In the genomic region with DNA sequence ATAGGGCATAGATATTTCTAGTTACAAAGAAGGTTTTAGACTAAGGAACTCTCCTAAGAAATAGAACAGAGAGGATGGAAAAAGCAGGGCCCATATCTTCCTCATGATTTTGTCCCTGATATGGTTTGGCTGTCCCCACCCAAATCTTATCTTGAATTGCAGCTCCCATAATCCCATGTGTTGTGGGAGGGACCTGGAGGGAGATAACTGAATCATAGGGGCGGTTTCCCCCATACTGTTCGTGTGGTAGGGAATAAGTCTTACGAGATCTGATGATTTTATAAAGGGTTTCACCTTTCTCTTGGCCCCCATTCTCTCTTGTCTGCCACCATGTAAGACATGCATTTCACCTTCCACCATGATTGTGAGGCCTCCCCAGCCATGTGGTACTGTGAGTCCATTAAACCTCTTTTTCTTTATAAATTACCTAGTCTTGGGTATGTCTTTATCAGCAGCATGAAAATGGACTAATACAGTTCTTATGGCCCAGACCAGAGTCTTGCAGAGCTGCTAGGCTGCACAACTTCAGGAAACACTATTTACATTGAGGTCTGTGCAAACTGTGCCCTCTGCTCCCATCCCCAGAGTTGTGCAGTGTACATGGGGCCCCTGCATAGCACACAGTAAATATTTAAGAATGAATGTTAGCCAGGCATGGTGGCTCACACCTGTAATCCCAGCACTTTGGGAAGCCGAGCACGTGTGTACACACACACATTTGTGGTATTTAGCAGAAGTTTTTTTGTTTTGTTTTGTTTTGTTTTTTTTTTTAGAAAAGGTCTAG, we compare ENCODE assay signal across 1 cellular context.
TF ChIP-seq lines count a peak whose summit lies in the region.

No MANE protein-coding gene starts in this region.

TF ChIP-seq in HepG2, 621 proteins besides CTCF, POLR2A, EP300 and RAD21 (continued from another document):
- TF ChIP-seq, protein P1, sequence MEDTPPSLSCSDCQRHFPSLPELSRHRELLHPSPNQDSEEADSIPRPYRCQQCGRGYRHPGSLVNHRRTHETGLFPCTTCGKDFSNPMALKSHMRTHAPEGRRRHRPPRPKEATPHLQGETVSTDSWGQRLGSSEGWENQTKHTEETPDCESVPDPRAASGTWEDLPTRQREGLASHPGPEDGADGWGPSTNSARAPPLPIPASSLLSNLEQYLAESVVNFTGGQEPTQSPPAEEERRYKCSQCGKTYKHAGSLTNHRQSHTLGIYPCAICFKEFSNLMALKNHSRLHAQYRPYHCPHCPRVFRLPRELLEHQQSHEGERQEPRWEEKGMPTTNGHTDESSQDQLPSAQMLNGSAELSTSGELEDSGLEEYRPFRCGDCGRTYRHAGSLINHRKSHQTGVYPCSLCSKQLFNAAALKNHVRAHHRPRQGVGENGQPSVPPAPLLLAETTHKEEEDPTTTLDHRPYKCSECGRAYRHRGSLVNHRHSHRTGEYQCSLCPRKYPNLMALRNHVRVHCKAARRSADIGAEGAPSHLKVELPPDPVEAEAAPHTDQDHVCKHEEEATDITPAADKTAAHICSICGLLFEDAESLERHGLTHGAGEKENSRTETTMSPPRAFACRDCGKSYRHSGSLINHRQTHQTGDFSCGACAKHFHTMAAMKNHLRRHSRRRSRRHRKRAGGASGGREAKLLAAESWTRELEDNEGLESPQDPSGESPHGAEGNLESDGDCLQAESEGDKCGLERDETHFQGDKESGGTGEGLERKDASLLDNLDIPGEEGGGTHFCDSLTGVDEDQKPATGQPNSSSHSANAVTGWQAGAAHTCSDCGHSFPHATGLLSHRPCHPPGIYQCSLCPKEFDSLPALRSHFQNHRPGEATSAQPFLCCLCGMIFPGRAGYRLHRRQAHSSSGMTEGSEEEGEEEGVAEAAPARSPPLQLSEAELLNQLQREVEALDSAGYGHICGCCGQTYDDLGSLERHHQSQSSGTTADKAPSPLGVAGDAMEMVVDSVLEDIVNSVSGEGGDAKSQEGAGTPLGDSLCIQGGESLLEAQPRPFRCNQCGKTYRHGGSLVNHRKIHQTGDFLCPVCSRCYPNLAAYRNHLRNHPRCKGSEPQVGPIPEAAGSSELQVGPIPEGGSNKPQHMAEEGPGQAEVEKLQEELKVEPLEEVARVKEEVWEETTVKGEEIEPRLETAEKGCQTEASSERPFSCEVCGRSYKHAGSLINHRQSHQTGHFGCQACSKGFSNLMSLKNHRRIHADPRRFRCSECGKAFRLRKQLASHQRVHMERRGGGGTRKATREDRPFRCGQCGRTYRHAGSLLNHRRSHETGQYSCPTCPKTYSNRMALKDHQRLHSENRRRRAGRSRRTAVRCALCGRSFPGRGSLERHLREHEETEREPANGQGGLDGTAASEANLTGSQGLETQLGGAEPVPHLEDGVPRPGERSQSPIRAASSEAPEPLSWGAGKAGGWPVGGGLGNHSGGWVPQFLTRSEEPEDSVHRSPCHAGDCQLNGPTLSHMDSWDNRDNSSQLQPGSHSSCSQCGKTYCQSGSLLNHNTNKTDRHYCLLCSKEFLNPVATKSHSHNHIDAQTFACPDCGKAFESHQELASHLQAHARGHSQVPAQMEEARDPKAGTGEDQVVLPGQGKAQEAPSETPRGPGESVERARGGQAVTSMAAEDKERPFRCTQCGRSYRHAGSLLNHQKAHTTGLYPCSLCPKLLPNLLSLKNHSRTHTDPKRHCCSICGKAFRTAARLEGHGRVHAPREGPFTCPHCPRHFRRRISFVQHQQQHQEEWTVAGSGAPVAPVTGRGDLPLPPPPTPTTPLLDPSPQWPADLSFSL (CRISPR knock-in tag; IDR thresholded peaks at IDR 0.05) = peak; percentile 58; the same call in 1 of the 2 replicates
